In the genomic region with DNA sequence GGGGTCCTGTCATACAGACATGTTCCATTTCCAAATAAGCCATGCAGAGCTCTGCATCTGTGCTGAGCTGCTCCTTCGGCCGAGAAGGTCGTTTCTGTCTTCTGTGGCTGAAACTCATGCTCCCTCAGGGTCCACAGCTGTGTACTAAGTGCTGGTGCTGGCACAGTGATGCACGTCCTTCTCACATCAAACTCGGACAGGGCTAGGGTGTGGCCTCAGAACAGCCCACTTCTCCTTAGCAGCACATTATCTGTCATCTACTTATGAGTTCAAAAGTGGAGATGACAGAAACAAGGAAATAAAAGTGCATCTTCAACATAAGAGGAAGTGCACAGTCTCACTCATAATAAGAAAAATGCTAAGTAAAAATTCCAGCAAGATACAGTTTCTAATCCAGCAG, we compare ENCODE assay signal across 17 cellular contexts. TPM values are rescaled to one million over a fixed set of nuclear protein-coding genes. Genes with fewer than 3 reads are reported as not detected.
DNase-seq lines count a peak whose midpoint lies in the region; ATAC-seq, FAIRE-seq and TF ChIP-seq lines count a peak whose summit lies in the region.
"Had no signal": no experiment of that assay in that cellular context is flagged by ENCODE, and none has a peak within 500 bp of the region (broad histone marks: within the 10 kb centered on the region; RNA-seq: fewer than 3 reads in every experiment).

No MANE protein-coding gene starts in this region.

- no peak overlapping the region for H3K4me2 ChIP-seq in GM12878 (ENCODE audit: control insufficient read depth, insufficient read depth)

- no peaks in the 10 kb centered on the region for H3K9me3 Mint-ChIP-seq in nephron
- H3K9me3 Mint-ChIP-seq in activated CD4-positive, alpha-beta T cell treated with anti-CD3 and anti-CD28 coated beads, Interleukin-2, amount 10 ng/mL, durations not matched to agents 7 days and 5 days = no peaks in the 10 kb centered on the region
- H3K9me3 Mint-ChIP-seq: neural crest cell had no signal

- H3K27me3 ChIP-seq in GM12878 (replicated peaks in 1 of 2; ENCODE audit: control insufficient read depth in 2 of 2, insufficient read depth in 2 of 2, low read length in 1 of 2) = no peaks in the 10 kb centered on the region; a peak in 2 of 4 replicates
- H3K27me3 ChIP-seq: Peyer's patch had no signal

- no peak for TF ChIP-seq EP300 in GM12878 (IDR thresholded peaks at IDR 0.05; ENCODE audit: borderline replicate concordance in 1 of 2, control insufficient read depth in 1 of 2, low read depth in 2 of 2, low read length in 2 of 2)

- no peak overlapping the region for H2AFZ ChIP-seq in GM12878 (ENCODE audit: control insufficient read depth, low read depth, low read length)

- FAIRE-seq in GM12891 (lab: Jason Lieb, UNC) (no peak), GM12878 (lab: Jason Lieb, UNC) (no peak)
- FAIRE-seq: astrocyte, G401.6 had no signal

- SMC1A ChIA-PET in GM12878 (lab: Charles Lee; ENCODE audit: uncharacterized antibody, unreplicated experiment) = no interaction called here

- no peaks in the 10 kb centered on the region for H3K79me2 ChIP-seq in GM12878 (ENCODE audit: control insufficient read depth, insufficient read depth, low read length)

- H3K4me1 Mint-ChIP-seq in nephron = peaks cover 53% of the 10 kb centered on the region
- no peaks in the 10 kb centered on the region for H3K4me1 Mint-ChIP-seq in activated CD4-positive, alpha-beta T cell treated with anti-CD3 and anti-CD28 coated beads, Interleukin-2, amount 10 ng/mL, durations not matched to agents 7 days and 5 days
- H3K4me1 Mint-ChIP-seq: activated CD8-positive, alpha-beta memory T cell treated with anti-CD3 and anti-CD28 coated beads, Interleukin-2, amount 10 ng/mL, durations not matched to agents 7 days and 5 days had no signal

- CTCF ChIA-PET in GM12878 (lab: Yijun Ruan, JAX) = no interaction called here
- CTCF ChIA-PET in activated CD4-positive, alpha-beta T cell treated with anti-CD3 and anti-CD28 coated beads, Interleukin-2, amount 10 ng/mL, durations not matched to agents 7 days and 5 days (lab: Charles Lee) = no interaction called here

- H3K4me3 ChIP-seq in GM12878 = no peak overlapping the region
- H3K4me3 ChIP-seq: lower lobe of right lung, Peyer's patch had no signal

- no peak overlapping the region for H3K27ac ChIP-seq in GM12878 (ENCODE audit: control insufficient read depth, insufficient read depth)
- H3K27ac ChIP-seq: lower lobe of right lung, Peyer's patch had no signal

- no peak overlapping the region for H3K4me3 Mint-ChIP-seq in nephron
- H3K4me3 Mint-ChIP-seq in activated CD4-positive, alpha-beta T cell treated with anti-CD3 and anti-CD28 coated beads, Interleukin-2, amount 10 ng/mL, durations not matched to agents 7 days and 5 days = no peak overlapping the region
- H3K4me3 Mint-ChIP-seq: activated CD8-positive, alpha-beta memory T cell treated with anti-CD3 and anti-CD28 coated beads, Interleukin-2, amount 10 ng/mL, durations not matched to agents 7 days and 5 days had no signal

- BruUV-seq in GM12878 (replicated peaks; lab: Mats Ljungman, UMichigan) = no TSS peak

- in situ Hi-C loops in GM12878 (cut with MboI) = no loop called here

- intact Hi-C loops in GM12878 (cut with micrococcal nuclease; ENCODE audit: unreplicated experiment) = no loop called here

- TF ChIP-seq POLR2A in GM12891 (IDR thresholded peaks at IDR 0.05; ENCODE audit: low read depth, low read length) (no peak), GM12878 (IDR thresholded peaks at IDR 0.05; ENCODE audit: low read depth, low read length) (no peak)

- peak; percentile 64 for ATAC-seq in GM12878
- ATAC-seq: activated CD8-positive, alpha-beta memory T cell treated with anti-CD3 and anti-CD28 coated beads, Interleukin-2, amount 10 ng/mL, durations not matched to agents 7 days and 5 days had no signal

- RAD21 ChIA-PET in GM12878 (lab: Charles Lee; ENCODE audit: unreplicated experiment) = no interaction called here

- H3K4me1 ChIP-seq in GM12878 (ENCODE audit: control insufficient read depth, insufficient read depth, low read length) = no peaks in the 10 kb centered on the region
- H3K4me1 ChIP-seq: Peyer's patch had no signal

- no peak for TF ChIP-seq CTCF in GM12878 (IDR thresholded peaks at IDR 0.05 in 2 of 3, conservative IDR thresholded peaks at IDR 0.05 in 1 of 3; ENCODE audit: control insufficient read depth in 2 of 3, extremely low read depth in 1 of 3, insufficient read depth in 1 of 3, low read depth in 3 of 3, low read length in 3 of 3)
- TF ChIP-seq CTCF in nephron (IDR thresholded peaks at IDR 0.05; ENCODE audit: unreplicated experiment in 3 of 3) = no peak

- no peaks in the 10 kb centered on the region for H3K36me3 ChIP-seq in GM12878 (ENCODE audit: control insufficient read depth in 2 of 2, insufficient read depth in 2 of 2, low read length in 1 of 2)
- H3K36me3 ChIP-seq: lower lobe of right lung, Peyer's patch had no signal

- POLR2A ChIA-PET in GM12878 (lab: Charles Lee) = no interaction called here
- POLR2A ChIA-PET in activated CD4-positive, alpha-beta T cell treated with anti-CD3 and anti-CD28 coated beads, Interleukin-2, amount 10 ng/mL, durations not matched to agents 7 days and 5 days (lab: Charles Lee) = no interaction called here

- H3K27ac Mint-ChIP-seq in nephron = peak overlapping the region in 2 of 3 experiments; percentile 2 to 34
- no peak overlapping the region for H3K27ac Mint-ChIP-seq in activated CD4-positive, alpha-beta T cell treated with anti-CD3 and anti-CD28 coated beads, Interleukin-2, amount 10 ng/mL, durations not matched to agents 7 days and 5 days
- H3K27ac Mint-ChIP-seq: activated CD8-positive, alpha-beta memory T cell treated with anti-CD3 and anti-CD28 coated beads, Interleukin-2, amount 10 ng/mL, durations not matched to agents 7 days and 5 days had no signal

- H3K9ac ChIP-seq in GM12878 (ENCODE audit: control insufficient read depth, insufficient read depth, low read length) = no peak overlapping the region

- WGBS in GM12878 (ENCODE audit: insufficient coverage, insufficient replicate concordance, low lambda C conversion rate, missing lambda C conversion rate) = 2% methylated on average over 5 of the region's 5 CpGs

- H3K36me3 Mint-ChIP-seq in nephron (ENCODE audit: low read depth) = no peaks in the 10 kb centered on the region
- H3K36me3 Mint-ChIP-seq in activated CD4-positive, alpha-beta T cell treated with anti-CD3 and anti-CD28 coated beads, Interleukin-2, amount 10 ng/mL, durations not matched to agents 7 days and 5 days (ENCODE audit: low read depth) = no peaks in the 10 kb centered on the region
- H3K36me3 Mint-ChIP-seq: activated CD8-positive, alpha-beta memory T cell treated with anti-CD3 and anti-CD28 coated beads, Interleukin-2, amount 10 ng/mL, durations not matched to agents 7 days and 5 days had no signal

- DNase-seq in GM12891 (ENCODE audit: insufficient read length, low spot score) = no peak
- peak; percentile 38 for DNase-seq in NCI-H69 (lab: John Stamatoyannopoulos, UW)
- no peak for DNase-seq in GM12878 (ENCODE audit: low read depth, low spot score)
- no peak for DNase-seq in activated CD4-positive, alpha-beta T cell treated with anti-CD3 and anti-CD28 coated beads, Interleukin-2, amount 50 U/mL, for 4 hours
- DNase-seq in activated CD4-positive, alpha-beta T cell treated with anti-CD3 and anti-CD28 coated beads, Interleukin-2, amount 10 ng/mL, durations not matched to agents 7 days and 5 days = no peak
- no peak for DNase-seq in amniotic stem cell (lab: John Stamatoyannopoulos, UW)
- no peak for DNase-seq in activated CD4-positive, CD25-positive, alpha-beta regulatory T cell treated with anti-CD3 and anti-CD28 coated beads, Interleukin-2, amount 50 U/mL, for 72 hours
- DNase-seq: activated CD4-positive, CD25-positive, alpha-beta regulatory T cell; activated CD8-positive, alpha-beta memory T cell treated with anti-CD3 and anti-CD28 coated beads, Interleukin-2, amount 10 ng/mL, durations not matched to agents 7 days and 5 days; lower lobe of right lung; NCI-H1930; NCI-H526; Peyer's patch had no signal

- TF ChIP-seq RAD21 in GM12878 (IDR thresholded peaks at IDR 0.05; ENCODE audit: insufficient read depth, low read depth, low read length) = no peak

- H3K27me3 Mint-ChIP-seq in nephron (ENCODE audit: low read depth) = peaks cover 8% of the 10 kb centered on the region
- peaks cover 16% of the 10 kb centered on the region for H3K27me3 Mint-ChIP-seq in activated CD4-positive, alpha-beta T cell treated with anti-CD3 and anti-CD28 coated beads, Interleukin-2, amount 10 ng/mL, durations not matched to agents 7 days and 5 days

- H3K9me3 ChIP-seq in GM12878 (replicated peaks; ENCODE audit: control insufficient read depth, insufficient read depth, low read length) = no peaks in the 10 kb centered on the region
- H3K9me3 ChIP-seq: lower lobe of right lung, Peyer's patch had no signal

- no peaks in the 10 kb centered on the region for H4K20me1 ChIP-seq in GM12878 (ENCODE audit: control insufficient read depth, insufficient read depth)

TF ChIP-seq in GM12891, 5 proteins besides CTCF, POLR2A, EP300 and RAD21:
- TF ChIP-seq PAX5 (IDR thresholded peaks at IDR 0.05; ENCODE audit: insufficient read depth, low read length, severe bottlenecking) (no peak), SPI1 (IDR thresholded peaks at IDR 0.05; ENCODE audit: low read depth, low read length) (peak; percentile 80)
TF ChIP-seq in GM12891: peak in this region for 1.

TF ChIP-seq in GM12878, 131 proteins besides CTCF, POLR2A, EP300 and RAD21 (continues in another document):
- TF ChIP-seq SPI1 (IDR thresholded peaks at IDR 0.05; ENCODE audit: borderline replicate concordance, insufficient read depth, low read depth, low read length) = peak; percentile 71
- TF ChIP-seq NR2F1 (conservative IDR thresholded peaks at IDR 0.05) = no peak

RNA-seq across cellular contexts. Expression of a gene that starts 53.9 kb away (rescaled TPM):
- polyA plus RNA-seq in GM12891 (2012; ENCODE audit: low read depth, missing spikeins) = not detected
- total RNA-seq in GM12878 (2013; cell fraction: nucleolus; rRNA removed) = not detected in 2 replicates
- total RNA-seq in GM12878 (2014; rRNA removed) (not detected in 2 replicates), GM12878 (2014; rRNA removed; fragmentation: Illumina TruSeq; extraction: Trizol) (not detected in 2 replicates), GM12878 (2021) (not detected in 2 replicates)
- not detected for polyA plus RNA-seq in GM12878 (2011; ENCODE audit: low read depth)
- polyA plus RNA-seq in GM12878 (2011; rRNA removed) (not detected in 2 replicates), GM12878 (2014; fragmentation: Illumina TruSeq; extraction: Trizol) (not detected in 2 replicates), GM12878 (2014; fragmentation: Nextera tagmentation; extraction: Ambion mirVana) (not detected), GM12878 (2014; rRNA removed) (not detected in 2 replicates), GM12878 (2016; fragmentation: Nextera tagmentation; extraction: Ambion mirVana) (not detected)
- not detected in 2 replicates for polyA plus RNA-seq in GM12878 (2011; cell fraction: cytosol; rRNA removed)
- not detected in 2 replicates for polyA plus RNA-seq in GM12878 (2011; cell fraction: nucleus; rRNA removed)
- not detected in 2 replicates for polyA plus RNA-seq in GM12878 (2012)
- not detected in 2 replicates for polyA minus RNA-seq in GM12878 (2011; rRNA and poly(A)+ RNA removed)
- not detected in 2 replicates for polyA minus RNA-seq in GM12878 (2011; cell fraction: cytosol; rRNA and poly(A)+ RNA removed)
- not detected in 2 replicates for polyA minus RNA-seq in GM12878 (2011; cell fraction: nucleus; rRNA and poly(A)+ RNA removed)
- not detected for total RNA-seq in activated CD4-positive, alpha-beta T cell treated with anti-CD3 and anti-CD28 coated beads, Interleukin-2, amount 10 ng/mL, durations not matched to agents 7 days and 5 days
- total RNA-seq: activated CD8-positive, alpha-beta memory T cell treated with anti-CD3 and anti-CD28 coated beads, Interleukin-2, amount 10 ng/mL, durations not matched to agents 7 days and 5 days had no signal
